In genomic region chr3:30988774-30989173, GRCh38 we compare ENCODE assay signal across 17 cellular contexts.
"Had no signal": no experiment of that assay in that cellular context is flagged by ENCODE, and none has a peak within 500 bp of the region (broad histone marks: within the 10 kb centered on the region; RNA-seq: fewer than 3 reads in every experiment).

No MANE protein-coding gene starts in this region.

- DNase-seq: activated CD4-positive, alpha-beta T cell treated with anti-CD3 and anti-CD28 coated beads, Interleukin-2, amount 50 U/mL, for 48 hours; activated effector memory CD4-positive, alpha-beta T cell treated with Interleukin-2 at 50 U/mL for 16 hours; activated T-cell treated with anti-CD3 and anti-CD28 coated beads, Interleukin-2, amount 50 U/mL, for 1 hour; adrenal gland; caudate nucleus; left ventricle myocardium inferior; occipital lobe; right cardiac atrium; stimulated activated naive CD8-positive, alpha-beta T cell treated with anti-CD3 and anti-CD28 coated beads, Interleukin-15, amount 100 ng/mL, for 72 hours; upper lobe of left lung had no signal

- ATAC-seq: natural killer cell treated with Interleukin-12 subunit alpha and Interleukin-12 subunit beta and Interleukin-15 and Interleukin-18, amount 100 ng/mL, for 72 hours; right cardiac atrium; stimulated activated naive CD8-positive, alpha-beta T cell treated with anti-CD3 and anti-CD28 coated beads, Interleukin-15, amount 100 ng/mL, for 72 hours had no signal

- FAIRE-seq: colon had no signal

- H3K4me3 Mint-ChIP-seq: activated naive CD4-positive, alpha-beta T cell treated with anti-CD3 and anti-CD28 coated beads, Interleukin-2, amount 50 U/mL, for 24 hours; memory B cell; natural killer cell treated with Interleukin-12 subunit alpha and Interleukin-12 subunit beta and Interleukin-15 and Interleukin-18, amount 100 ng/mL, for 72 hours; stimulated activated naive CD8-positive, alpha-beta T cell treated with anti-CD3 and anti-CD28 coated beads, Interleukin-15, amount 100 ng/mL, for 72 hours; T-helper 2 cell treated with Interferon-gamma antibody and Interleukin-4, amounts not matched to agents 5 μg/mL and 100 μg/mL, for 36 hours had no signal

- H3K9me3 ChIP-seq: adrenal gland, upper lobe of left lung had no signal

- H3K27ac ChIP-seq: adrenal gland, esophagus muscularis mucosa, left ventricle myocardium inferior, upper lobe of left lung, VCaP had no signal

- H3K36me3 Mint-ChIP-seq: activated naive CD4-positive, alpha-beta T cell treated with anti-CD3 and anti-CD28 coated beads, Interleukin-2, amount 50 U/mL, for 24 hours; memory B cell; natural killer cell treated with Interleukin-12 subunit alpha and Interleukin-12 subunit beta and Interleukin-15 and Interleukin-18, amount 100 ng/mL, for 72 hours had no signal

- H3K4me1 Mint-ChIP-seq: memory B cell had no signal

- H3K36me3 ChIP-seq: adrenal gland, esophagus muscularis mucosa, left ventricle myocardium inferior, upper lobe of left lung had no signal

- H3K4me3 ChIP-seq: adrenal gland, esophagus muscularis mucosa, left ventricle myocardium inferior, upper lobe of left lung had no signal

- H3K27me3 ChIP-seq: adrenal gland, esophagus muscularis mucosa, upper lobe of left lung had no signal

- H3K27ac Mint-ChIP-seq: activated naive CD4-positive, alpha-beta T cell treated with anti-CD3 and anti-CD28 coated beads, Interleukin-2, amount 50 U/mL, for 24 hours; memory B cell; natural killer cell treated with Interleukin-12 subunit alpha and Interleukin-12 subunit beta and Interleukin-15 and Interleukin-18, amount 100 ng/mL, for 72 hours; stimulated activated naive CD8-positive, alpha-beta T cell treated with anti-CD3 and anti-CD28 coated beads, Interleukin-15, amount 100 ng/mL, for 72 hours; T-helper 2 cell treated with Interferon-gamma antibody and Interleukin-4, amounts not matched to agents 5 μg/mL and 100 μg/mL, for 36 hours had no signal

- H3K9me3 Mint-ChIP-seq: natural killer cell treated with Interleukin-12 subunit alpha and Interleukin-12 subunit beta and Interleukin-15 and Interleukin-18, amount 100 ng/mL, for 72 hours had no signal
